1 cellular context compared by ENCODE assay signal in genomic region chr14:93045965-93046695, GRCh38.
TF ChIP-seq lines count a peak whose summit lies in the region.

No MANE protein-coding gene starts in this region.

TF ChIP-seq in K562, 482 proteins besides CTCF, POLR2A, EP300 and RAD21 (continued from another document and continues in another):
- TF ChIP-seq CHD7 (IDR thresholded peaks at IDR 0.05; ENCODE audit: low read depth, low read length) = no peak
- TF ChIP-seq RNF219 (CRISPR knock-in tag; IDR thresholded peaks at IDR 0.05) = no peak
- no peak for TF ChIP-seq NR0B1 (IDR thresholded peaks at IDR 0.05; ENCODE audit: partially characterized antibody)
- no peak for TF ChIP-seq ZNF512 (tag; IDR thresholded peaks at IDR 0.05)
- no peak for TF ChIP-seq RERE (CRISPR knock-in tag; IDR thresholded peaks at IDR 0.05; ENCODE audit: borderline replicate concordance)
- peak; percentile 94 for TF ChIP-seq MGA (IDR thresholded peaks at IDR 0.05)
